17 cellular contexts compared by ENCODE assay signal in genomic region chr3:78507196-78507984, GRCh38.
DNase-seq lines count a peak whose midpoint lies in the region; ATAC-seq and TF ChIP-seq lines count a peak whose summit lies in the region.
"Had no signal": no experiment of that assay in that cellular context is flagged by ENCODE, and none has a peak within 500 bp of the region (broad histone marks: within the 10 kb centered on the region; RNA-seq: fewer than 3 reads in every experiment).

No MANE protein-coding gene starts in this region.

- H3K27me3 Mint-ChIP-seq in activated CD8-positive, alpha-beta T cell treated with anti-CD3 and anti-CD28 coated beads for 36 hours = no peaks in the 10 kb centered on the region
- H3K27me3 Mint-ChIP-seq: B cell had no signal

- H3K4me3 ChIP-seq in HCT116 (replicated peaks in 1 of 2; ENCODE audit: low read depth in 1 of 2, low read length in 2 of 2) (no peak overlapping the region), SJCRH30 (no peak overlapping the region), parathyroid adenoma (ENCODE audit: low read depth, low read length) (no peak overlapping the region)
- H3K4me3 ChIP-seq: prostate gland, suprapubic skin had no signal

- no peak overlapping the region for H3K27ac Mint-ChIP-seq in activated CD8-positive, alpha-beta T cell treated with anti-CD3 and anti-CD28 coated beads for 36 hours
- H3K27ac Mint-ChIP-seq: activated naive CD4-positive, alpha-beta T cell treated with anti-CD3 and anti-CD28 coated beads for 36 hours; B cell; immature natural killer cell had no signal

- H3K27ac ChIP-seq in HCT116 (ENCODE audit: low read depth, low read length) (no peak overlapping the region), SJCRH30 (peak overlapping the region; percentile 52), parathyroid adenoma (peak overlapping the region; percentile 7)
- H3K27ac ChIP-seq: prostate gland, suprapubic skin, WERI-Rb-1 had no signal

- no peaks in the 10 kb centered on the region for H3K36me3 ChIP-seq in HCT116 (ENCODE audit: control insufficient read depth in 1 of 2, insufficient read depth in 2 of 2, low read length in 2 of 2)
- H3K36me3 ChIP-seq in SJCRH30 = no peaks in the 10 kb centered on the region
- H3K36me3 ChIP-seq in parathyroid adenoma (ENCODE audit: control insufficient read depth, insufficient read depth, low read length) = no peaks in the 10 kb centered on the region
- H3K36me3 ChIP-seq: prostate gland, suprapubic skin, WERI-Rb-1 had no signal

- no peak overlapping the region for H3K4me3 Mint-ChIP-seq in activated CD8-positive, alpha-beta T cell treated with anti-CD3 and anti-CD28 coated beads for 36 hours
- H3K4me3 Mint-ChIP-seq: activated naive CD4-positive, alpha-beta T cell treated with anti-CD3 and anti-CD28 coated beads for 36 hours; B cell; immature natural killer cell had no signal

- POLR2A ChIA-PET in HCT116 (lab: Charles Lee) = no interaction called here
- POLR2A ChIA-PET in activated CD8-positive, alpha-beta T cell treated with anti-CD3 and anti-CD28 coated beads for 36 hours (lab: Charles Lee) = no interaction called here

- H3K4me1 ChIP-seq in HCT116 (ENCODE audit: control insufficient read depth in 1 of 2, insufficient read depth in 2 of 2, low read length in 2 of 2) = no peaks in the 10 kb centered on the region
- H3K4me1 ChIP-seq in SJCRH30 = peaks cover 27% of the 10 kb centered on the region
- H3K4me1 ChIP-seq in parathyroid adenoma = peaks cover 12% of the 10 kb centered on the region
- H3K4me1 ChIP-seq: prostate gland, suprapubic skin had no signal

- no peak for TF ChIP-seq CTCF in HCT116 (IDR thresholded peaks at IDR 0.05 in 2 of 3, conservative IDR thresholded peaks at IDR 0.05 in 1 of 3; ENCODE audit: borderline replicate concordance in 1 of 3, insufficient read depth in 1 of 3, low read depth in 2 of 3, low read length in 2 of 3)
- TF ChIP-seq CTCF in parathyroid adenoma (IDR thresholded peaks at IDR 0.05) = no peak
- no peak for TF ChIP-seq CTCF in activated CD8-positive, alpha-beta T cell treated with anti-CD3 and anti-CD28 coated beads for 36 hours (IDR thresholded peaks at IDR 0.05)

- H3K9me2 ChIP-seq in HCT116 (ENCODE audit: insufficient read depth) = no peaks in the 10 kb centered on the region

- no peak for ATAC-seq in HCT116
- no peak for ATAC-seq in activated CD8-positive, alpha-beta T cell treated with anti-CD3 and anti-CD28 coated beads for 36 hours

- no peak for TF ChIP-seq POLR2A in HCT116 (IDR thresholded peaks at IDR 0.05; ENCODE audit: borderline replicate concordance, extremely low read depth, insufficient read depth, insufficient read length)

- no peak overlapping the region for H3K4me2 ChIP-seq in HCT116 (ENCODE audit: low read length)
- peak overlapping the region; percentile 19 for H3K4me2 ChIP-seq in parathyroid adenoma (ENCODE audit: low read length)

- no TSS peak for BruUV-seq in HCT116 (replicated peaks; lab: Mats Ljungman, UMichigan)

- H3K9ac ChIP-seq in HCT116 (ENCODE audit: low read length) (no peak overlapping the region), parathyroid adenoma (no peak overlapping the region)

- RAD21 ChIA-PET in HCT116 (lab: Charles Lee; ENCODE audit: low non-redundant PET in 1 of 2, low total read pairs in 2 of 2, uncharacterized antibody in 2 of 2, unreplicated experiment in 2 of 2) = no interaction called here

- H3K27me3 ChIP-seq in HCT116 (ENCODE audit: insufficient read depth, low read length) (no peaks in the 10 kb centered on the region), SJCRH30 (no peaks in the 10 kb centered on the region), parathyroid adenoma (ENCODE audit: control insufficient read depth, insufficient read depth, low read length) (no peaks in the 10 kb centered on the region)
- H3K27me3 ChIP-seq: suprapubic skin had no signal

- H3K9me3 Mint-ChIP-seq in activated CD8-positive, alpha-beta T cell treated with anti-CD3 and anti-CD28 coated beads for 36 hours = peaks cover 6% of the 10 kb centered on the region

- DNase-seq in HCT116 (ENCODE audit: low read depth, low spot score) = no peak
- DNase-seq in SJCRH30 = peak in 1 of 2 experiments; percentile 22
- DNase-seq in iPS-NIHi7 (ENCODE audit: extremely low spot score) = peak; percentile 20
- no peak for DNase-seq in NCI-H1436 (lab: John Stamatoyannopoulos, UW)
- DNase-seq in activated CD8-positive, alpha-beta T cell treated with anti-CD3 and anti-CD28 coated beads for 36 hours = no peak
- no peak for DNase-seq in NCI-H2171 treated with DMSO at 0.1 percent for 48 hours (lab: John Stamatoyannopoulos, UW)
- DNase-seq in NCI-H2196 treated with DMSO at 0.1 percent for 48 hours (lab: John Stamatoyannopoulos, UW; ENCODE audit: unreplicated experiment) = no peak
- DNase-seq: activated naive CD4-positive, alpha-beta T cell treated with anti-CD3 and anti-CD28 coated beads for 36 hours; effector CD8-positive, alpha-beta T cell; immature natural killer cell; Kasumi-1; NCI-H2107; WERI-Rb-1 had no signal

- no peaks in the 10 kb centered on the region for H3K79me2 ChIP-seq in HCT116 (ENCODE audit: insufficient read depth, low read length)
- H3K79me2 ChIP-seq in parathyroid adenoma = no peaks in the 10 kb centered on the region

- no peaks in the 10 kb centered on the region for H3K36me3 Mint-ChIP-seq in activated CD8-positive, alpha-beta T cell treated with anti-CD3 and anti-CD28 coated beads for 36 hours (ENCODE audit: low read depth)

- no peaks in the 10 kb centered on the region for H3K4me1 Mint-ChIP-seq in activated CD8-positive, alpha-beta T cell treated with anti-CD3 and anti-CD28 coated beads for 36 hours (ENCODE audit: low read depth)
- H3K4me1 Mint-ChIP-seq: B cell, immature natural killer cell had no signal

- TF ChIP-seq RAD21 in HCT116 (IDR thresholded peaks at IDR 0.05; ENCODE audit: low read depth) = no peak

- intact Hi-C loops in HCT116 (cut with micrococcal nuclease) = no loop called here
- intact Hi-C loops in activated CD8-positive, alpha-beta T cell treated with anti-CD3 and anti-CD28 coated beads for 36 hours (cut with micrococcal nuclease) = no loop called here

- H2AFZ ChIP-seq in HCT116 (ENCODE audit: low read depth, low read length, poor library complexity, severe bottlenecking) = no peak overlapping the region
- H2AFZ ChIP-seq in parathyroid adenoma = peak overlapping the region; percentile 65

- H3K9me3 ChIP-seq in HCT116 (ENCODE audit: control insufficient read depth in 1 of 2, insufficient read depth in 1 of 2, low read depth in 1 of 2, low read length in 2 of 2) (peaks cover 5 to 21% of the 10 kb centered on the region in 2 experiments; a peak in 3 of 4 replicates), SJCRH30 (replicated peaks) (no peaks in the 10 kb centered on the region), parathyroid adenoma (ENCODE audit: control insufficient read depth, low read length) (no peaks in the 10 kb centered on the region)
- H3K9me3 ChIP-seq: prostate gland, suprapubic skin had no signal

- CTCF ChIA-PET in HCT116 (lab: Charles Lee) = no interaction called here
- CTCF ChIA-PET in activated CD8-positive, alpha-beta T cell treated with anti-CD3 and anti-CD28 coated beads for 36 hours (lab: Charles Lee) = no interaction called here

- H4K20me1 ChIP-seq in HCT116 (ENCODE audit: insufficient read depth) = no peaks in the 10 kb centered on the region

TF ChIP-seq in HCT116, 20 proteins besides CTCF, POLR2A, EP300 and RAD21:
- TF ChIP-seq TCF7L2 (IDR thresholded peaks at IDR 0.05; ENCODE audit: borderline replicate concordance, extremely low read depth, insufficient read depth, insufficient read length) = peak; percentile 95
- TF ChIP-seq, protein P1, sequence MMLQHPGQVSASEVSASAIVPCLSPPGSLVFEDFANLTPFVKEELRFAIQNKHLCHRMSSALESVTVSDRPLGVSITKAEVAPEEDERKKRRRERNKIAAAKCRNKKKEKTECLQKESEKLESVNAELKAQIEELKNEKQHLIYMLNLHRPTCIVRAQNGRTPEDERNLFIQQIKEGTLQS (IDR thresholded peaks at IDR 0.05) = no peak
